1 cellular context compared by ENCODE assay signal in the genomic region with DNA sequence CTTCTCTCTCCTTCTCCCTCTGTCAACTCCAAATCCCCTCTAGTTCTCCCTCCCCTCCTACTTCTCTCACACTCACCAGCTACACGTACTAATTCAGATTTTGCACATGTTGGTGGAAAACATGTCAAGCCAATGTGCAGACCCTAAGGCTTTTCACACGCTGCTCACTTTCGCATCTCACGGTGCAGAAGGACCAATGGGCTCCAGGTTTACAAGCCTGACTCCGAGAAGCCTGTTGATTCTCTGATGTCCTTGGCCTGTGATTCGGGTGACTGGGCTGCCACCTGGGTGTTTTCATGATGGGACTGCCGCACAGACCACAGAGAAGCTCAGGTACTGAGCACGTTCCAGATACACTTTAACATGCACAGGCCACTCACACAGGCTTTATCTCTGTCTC.
TF ChIP-seq lines count a peak whose summit lies in the region.

No MANE protein-coding gene starts in this region.

TF ChIP-seq in IMR-90, 13 proteins besides CTCF, POLR2A, EP300 and RAD21:
- TF ChIP-seq, protein P1, sequence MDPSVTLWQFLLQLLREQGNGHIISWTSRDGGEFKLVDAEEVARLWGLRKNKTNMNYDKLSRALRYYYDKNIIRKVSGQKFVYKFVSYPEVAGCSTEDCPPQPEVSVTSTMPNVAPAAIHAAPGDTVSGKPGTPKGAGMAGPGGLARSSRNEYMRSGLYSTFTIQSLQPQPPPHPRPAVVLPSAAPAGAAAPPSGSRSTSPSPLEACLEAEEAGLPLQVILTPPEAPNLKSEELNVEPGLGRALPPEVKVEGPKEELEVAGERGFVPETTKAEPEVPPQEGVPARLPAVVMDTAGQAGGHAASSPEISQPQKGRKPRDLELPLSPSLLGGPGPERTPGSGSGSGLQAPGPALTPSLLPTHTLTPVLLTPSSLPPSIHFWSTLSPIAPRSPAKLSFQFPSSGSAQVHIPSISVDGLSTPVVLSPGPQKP (IDR thresholded peaks at IDR 0.05; ENCODE audit: borderline replicate concordance, low read depth, low read length), result no peak
- TF ChIP-seq NFE2L2 (IDR thresholded peaks at IDR 0.05; ENCODE audit: low read depth, low read length) (no peak), MXI1 (IDR thresholded peaks at IDR 0.05; ENCODE audit: borderline replicate concordance, low read depth, low read length) (no peak), SMC3 (IDR thresholded peaks at IDR 0.05; ENCODE audit: low read depth, low read length) (no peak), MAFK (IDR thresholded peaks at IDR 0.05; ENCODE audit: low read depth, low read length) (no peak), BHLHE40 (IDR thresholded peaks at IDR 0.05; ENCODE audit: low read depth, low read length) (no peak)
- TF ChIP-seq, protein P2, sequence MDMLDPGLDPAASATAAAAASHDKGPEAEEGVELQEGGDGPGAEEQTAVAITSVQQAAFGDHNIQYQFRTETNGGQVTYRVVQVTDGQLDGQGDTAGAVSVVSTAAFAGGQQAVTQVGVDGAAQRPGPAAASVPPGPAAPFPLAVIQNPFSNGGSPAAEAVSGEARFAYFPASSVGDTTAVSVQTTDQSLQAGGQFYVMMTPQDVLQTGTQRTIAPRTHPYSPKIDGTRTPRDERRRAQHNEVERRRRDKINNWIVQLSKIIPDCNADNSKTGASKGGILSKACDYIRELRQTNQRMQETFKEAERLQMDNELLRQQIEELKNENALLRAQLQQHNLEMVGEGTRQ (IDR thresholded peaks at IDR 0.05; ENCODE audit: low read depth, low read length), result no peak
TF ChIP-seq in IMR-90: peak in this region for 0.
